ENCODE assay signal across 2 cellular contexts in genomic region chr3:128490650-128491070, GRCh38.
TF ChIP-seq lines count a peak whose summit lies in the region.

No MANE protein-coding gene starts in this region.

TF ChIP-seq in HEK293, 187 proteins besides CTCF, POLR2A, EP300 and RAD21:
- TF ChIP-seq MZF1 (tag by site-specific recombination; IDR thresholded peaks at IDR 0.05; ENCODE audit: borderline replicate concordance) (no peak), ZNF433 (tag by site-specific recombination; IDR thresholded peaks at IDR 0.05; ENCODE audit: low read depth) (no peak), HOXA7 (CRISPR knock-in tag; IDR thresholded peaks at IDR 0.05; ENCODE audit: borderline replicate concordance) (no peak), PRDM2 (tag by site-specific recombination; IDR thresholded peaks at IDR 0.05; ENCODE audit: borderline replicate concordance) (no peak), ZNF404 (tag by site-specific recombination; IDR thresholded peaks at IDR 0.05) (no peak), ZNF623 (tag by site-specific recombination; IDR thresholded peaks at IDR 0.05) (no peak), KLF17 (tag by site-specific recombination; IDR thresholded peaks at IDR 0.05) (no peak), ZNF19 (tag by site-specific recombination; IDR thresholded peaks at IDR 0.05; ENCODE audit: low read depth) (no peak), GLIS2 (tag by site-specific recombination; IDR thresholded peaks at IDR 0.05) (no peak), ZNF610 (tag by site-specific recombination; IDR thresholded peaks at IDR 0.05; ENCODE audit: borderline replicate concordance) (no peak), ZNF530 (tag by site-specific recombination; IDR thresholded peaks at IDR 0.05; ENCODE audit: low read depth) (no peak), ZSCAN30 (tag by site-specific recombination; IDR thresholded peaks at IDR 0.05) (no peak)
- TF ChIP-seq, protein P1, sequence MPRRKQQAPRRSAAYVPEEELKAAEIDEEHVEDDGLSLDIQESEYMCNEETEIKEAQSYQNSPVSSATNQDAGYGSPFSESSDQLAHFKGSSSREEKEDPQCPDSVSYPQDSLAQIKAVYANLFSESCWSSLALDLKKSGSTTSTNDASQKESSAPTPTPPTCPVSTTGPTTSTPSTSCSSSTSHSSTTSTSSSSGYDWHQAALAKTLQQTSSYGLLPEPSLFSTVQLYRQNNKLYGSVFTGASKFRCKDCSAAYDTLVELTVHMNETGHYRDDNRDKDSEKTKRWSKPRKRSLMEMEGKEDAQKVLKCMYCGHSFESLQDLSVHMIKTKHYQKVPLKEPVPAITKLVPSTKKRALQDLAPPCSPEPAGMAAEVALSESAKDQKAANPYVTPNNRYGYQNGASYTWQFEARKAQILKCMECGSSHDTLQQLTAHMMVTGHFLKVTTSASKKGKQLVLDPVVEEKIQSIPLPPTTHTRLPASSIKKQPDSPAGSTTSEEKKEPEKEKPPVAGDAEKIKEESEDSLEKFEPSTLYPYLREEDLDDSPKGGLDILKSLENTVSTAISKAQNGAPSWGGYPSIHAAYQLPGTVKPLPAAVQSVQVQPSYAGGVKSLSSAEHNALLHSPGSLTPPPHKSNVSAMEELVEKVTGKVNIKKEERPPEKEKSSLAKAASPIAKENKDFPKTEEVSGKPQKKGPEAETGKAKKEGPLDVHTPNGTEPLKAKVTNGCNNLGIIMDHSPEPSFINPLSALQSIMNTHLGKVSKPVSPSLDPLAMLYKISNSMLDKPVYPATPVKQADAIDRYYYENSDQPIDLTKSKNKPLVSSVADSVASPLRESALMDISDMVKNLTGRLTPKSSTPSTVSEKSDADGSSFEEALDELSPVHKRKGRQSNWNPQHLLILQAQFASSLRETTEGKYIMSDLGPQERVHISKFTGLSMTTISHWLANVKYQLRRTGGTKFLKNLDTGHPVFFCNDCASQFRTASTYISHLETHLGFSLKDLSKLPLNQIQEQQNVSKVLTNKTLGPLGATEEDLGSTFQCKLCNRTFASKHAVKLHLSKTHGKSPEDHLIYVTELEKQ (tag by site-specific recombination; IDR thresholded peaks at IDR 0.05; ENCODE audit: borderline replicate concordance): no peak

TF ChIP-seq in endothelial cell of umbilical vein, 7 proteins besides CTCF, POLR2A, EP300 and RAD21:
- no peak for TF ChIP-seq JUN (IDR thresholded peaks at IDR 0.05; ENCODE audit: borderline replicate concordance, insufficient read depth, insufficient read length, low read depth)
TF ChIP-seq in endothelial cell of umbilical vein: peak in this region for 0.
